Comparison of ENCODE assay signal across 8 cellular contexts in the genomic region with DNA sequence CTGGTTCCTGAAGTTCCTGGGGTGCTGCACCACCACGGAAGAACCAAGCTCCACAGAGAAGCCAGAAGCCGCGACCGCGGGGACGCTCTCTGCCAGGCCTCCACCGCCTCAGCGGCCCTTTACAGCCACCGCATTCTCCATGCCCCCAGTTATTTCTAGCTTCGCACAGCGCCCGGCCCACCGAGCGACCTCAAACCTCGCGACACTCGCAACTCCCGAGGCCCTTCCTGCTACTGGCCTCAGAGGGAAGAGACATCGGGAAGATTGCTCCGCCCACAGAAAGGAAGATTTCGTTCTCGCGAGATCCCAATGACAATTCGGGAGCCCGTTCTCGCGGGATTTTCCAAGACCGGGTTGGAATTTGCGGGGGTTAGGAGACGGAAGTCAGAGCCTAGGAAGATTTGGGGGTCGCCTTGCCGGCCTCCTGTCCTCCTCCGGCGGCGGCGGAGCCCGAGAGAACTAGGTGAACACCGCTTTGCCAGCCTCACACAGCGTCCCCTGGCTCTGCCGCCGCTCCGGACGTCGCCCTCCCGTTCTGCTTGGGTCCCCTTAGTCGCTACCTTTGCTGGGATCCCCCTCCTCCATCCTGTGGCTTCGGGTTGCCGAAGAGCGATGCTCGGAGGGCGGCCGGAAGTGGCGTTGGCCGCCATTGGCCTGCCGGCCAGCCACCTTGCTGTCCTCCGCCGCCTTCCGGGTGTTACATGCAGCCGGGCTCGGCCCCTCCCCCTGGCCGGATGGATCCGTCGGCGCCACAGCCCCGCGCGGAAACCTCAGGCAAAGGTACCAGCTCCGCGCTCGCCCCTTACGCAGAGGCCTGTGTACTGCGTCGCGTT. TPM values are rescaled to one million over a fixed set of nuclear protein-coding genes. Genes with fewer than 3 reads are reported as not detected.
DNase-seq lines count a peak whose midpoint lies in the region; ATAC-seq, FAIRE-seq and TF ChIP-seq lines count a peak whose summit lies in the region.

A gene with protein sequence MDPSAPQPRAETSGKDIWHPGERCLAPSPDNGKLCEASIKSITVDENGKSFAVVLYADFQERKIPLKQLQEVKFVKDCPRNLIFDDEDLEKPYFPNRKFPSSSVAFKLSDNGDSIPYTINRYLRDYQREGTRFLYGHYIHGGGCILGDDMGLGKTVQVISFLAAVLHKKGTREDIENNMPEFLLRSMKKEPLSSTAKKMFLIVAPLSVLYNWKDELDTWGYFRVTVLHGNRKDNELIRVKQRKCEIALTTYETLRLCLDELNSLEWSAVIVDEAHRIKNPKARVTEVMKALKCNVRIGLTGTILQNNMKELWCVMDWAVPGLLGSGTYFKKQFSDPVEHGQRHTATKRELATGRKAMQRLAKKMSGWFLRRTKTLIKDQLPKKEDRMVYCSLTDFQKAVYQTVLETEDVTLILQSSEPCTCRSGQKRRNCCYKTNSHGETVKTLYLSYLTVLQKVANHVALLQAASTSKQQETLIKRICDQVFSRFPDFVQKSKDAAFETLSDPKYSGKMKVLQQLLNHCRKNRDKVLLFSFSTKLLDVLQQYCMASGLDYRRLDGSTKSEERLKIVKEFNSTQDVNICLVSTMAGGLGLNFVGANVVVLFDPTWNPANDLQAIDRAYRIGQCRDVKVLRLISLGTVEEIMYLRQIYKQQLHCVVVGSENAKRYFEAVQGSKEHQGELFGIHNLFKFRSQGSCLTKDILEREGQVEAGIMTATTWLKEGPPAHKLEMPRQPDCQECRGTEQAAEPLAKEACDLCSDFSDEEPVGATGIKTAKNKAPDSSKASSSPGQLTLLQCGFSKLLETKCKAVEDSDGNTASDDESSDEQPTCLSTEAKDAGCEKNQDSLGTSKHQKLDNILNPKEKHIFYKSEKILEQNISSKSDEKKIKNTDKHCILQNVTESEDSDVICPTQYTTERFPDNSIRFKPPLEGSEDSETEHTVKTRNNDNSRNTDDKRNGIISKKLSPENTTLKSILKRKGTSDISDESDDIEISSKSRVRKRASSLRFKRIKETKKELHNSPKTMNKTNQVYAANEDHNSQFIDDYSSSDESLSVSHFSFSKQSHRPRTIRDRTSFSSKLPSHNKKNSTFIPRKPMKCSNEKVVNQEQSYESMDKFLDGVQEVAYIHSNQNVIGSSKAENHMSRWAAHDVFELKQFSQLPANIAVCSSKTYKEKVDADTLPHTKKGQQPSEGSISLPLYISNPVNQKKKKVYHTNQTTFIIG (N-terminal part only) (plus strand): TSS at position 387 of the 833 bp plus-strand sequence. CDS start 348 bp downstream, at position 735.

- WGBS in HepG2 (ENCODE audit: low lambda C conversion rate): 0% methylated on average over 18 of the region's 74 CpGs

- no peaks in the 10 kb centered on the region; the same call in 1 of the 2 replicates for H4K20me1 ChIP-seq in HepG2 (ENCODE audit: insufficient read depth, low read length)

- no peak within 1 kb of the TSS for H3K27ac Mint-ChIP-seq in CD8-positive, alpha-beta T cell

- H3K4me3 ChIP-seq in CD8-positive, alpha-beta T cell (ENCODE audit: low read depth, low read length): no peak within 1 kb of the TSS
- no peak within 1 kb of the TSS; a peak in 3 of 6 replicates for H3K4me3 ChIP-seq in HepG2 (replicated peaks in 1 of 3; ENCODE audit: insufficient read depth in 1 of 3, low read depth in 2 of 3, low read length in 3 of 3)

- DNase-seq in CD8-positive, alpha-beta T cell: peak; percentile 86 to 96 (median 91)
- DNase-seq in NCI-H82 (lab: John Stamatoyannopoulos, UW): peak; percentile 99
- DNase-seq in activated CD4-positive, alpha-beta T cell treated with anti-CD3 and anti-CD28 coated beads, Interleukin-2, amount 50 U/mL, for 4 hours: peak; percentile 84 to 87
- peak; percentile 99 for DNase-seq in dermis blood vessel endothelial cell
- DNase-seq in HepG2 (ENCODE audit: low spot score): peak; percentile 98
- peak; percentile 73 to 83 (median 81) for DNase-seq in stimulated activated CD4-positive, alpha-beta T cell treated with anti-CD3 and anti-CD28 coated beads, TNF-alpha, amount 100 ng/mL, for 1 hour (ENCODE audit: low read depth in 3 of 3, low spot score in 1 of 3)

- H3K27me3 ChIP-seq in CD8-positive, alpha-beta T cell (ENCODE audit: insufficient read depth, low read length): no peaks in the 10 kb centered on the region
- no peaks in the 10 kb centered on the region; a peak in 1 of 5 replicates for H3K27me3 ChIP-seq in HepG2 (ENCODE audit: control insufficient read depth in 1 of 2, insufficient read depth in 2 of 2, low read length in 2 of 2)

- H3K27me3 Mint-ChIP-seq in CD8-positive, alpha-beta T cell (ENCODE audit: low read depth): no peaks in the 10 kb centered on the region

- H3K27ac ChIP-seq in CD8-positive, alpha-beta T cell (ENCODE audit: low read depth, low read length): no peak within 1 kb of the TSS
- no peak within 1 kb of the TSS for H3K27ac ChIP-seq in HepG2 (ENCODE audit: extremely low read length, insufficient read depth, low read length)

- intact Hi-C loops in CD8-positive, alpha-beta T cell (cut with DNase I, micrococcal nuclease): loop anchor here (1.0 to 10.0 kb wide), 13 partner anchors 13 to 1539 kb away; a partner anchor contains a TSS
- intact Hi-C loops in HepG2 (cut with micrococcal nuclease; ENCODE audit: unreplicated experiment): loop anchor here (1.0 to 10.0 kb wide), 5 partner anchors 103 to 449 kb away; no protein-coding TSS in a partner anchor

- H3K9me3 Mint-ChIP-seq in CD8-positive, alpha-beta T cell: peaks cover 12% of the 10 kb centered on the region

- FAIRE-seq in HepG2 (lab: Jason Lieb, UNC): peak; percentile 61

- TF ChIP-seq POLR2A in HepG2 (IDR thresholded peaks at IDR 0.05; ENCODE audit: insufficient read depth in 1 of 2, low read depth in 2 of 2, low read length in 2 of 2): peak; percentile 91 to 95

- peaks cover 31% of the 10 kb centered on the region for H3K36me3 Mint-ChIP-seq in CD8-positive, alpha-beta T cell

- TF ChIP-seq CTCF in CD8-positive, alpha-beta T cell (IDR thresholded peaks at IDR 0.05): no peak
- peak; percentile 42 for TF ChIP-seq CTCF in HepG2 (CRISPR knock-in tag; IDR thresholded peaks at IDR 0.05)

- peaks cover 33% of the 10 kb centered on the region for H3K79me2 ChIP-seq in HepG2 (ENCODE audit: insufficient read depth, low read length)

- peak; percentile 71; the same call in 1 of the 2 replicates for TF ChIP-seq RAD21 in HepG2 (CRISPR knock-in tag; IDR thresholded peaks at IDR 0.05)

- no peak within 1 kb of the TSS for H3K4me3 Mint-ChIP-seq in CD8-positive, alpha-beta T cell

- H3K4me1 ChIP-seq in CD8-positive, alpha-beta T cell (ENCODE audit: insufficient read depth, low read length): peaks cover 25% of the 10 kb centered on the region
- peaks cover 21% of the 10 kb centered on the region for H3K4me1 ChIP-seq in HepG2 (ENCODE audit: insufficient read depth, low read length)

- H3K9ac ChIP-seq in HepG2 (ENCODE audit: insufficient read depth, low read depth, low read length): no peak within 1 kb of the TSS

- POLR2A ChIA-PET in CD8-positive, alpha-beta T cell (lab: Charles Lee): interaction anchor here (0.8 to 3.6 kb wide), 21 partner anchors 8 to 369 kb away, joined by 3 to 36 read pairs (median 4); no protein-coding TSS in a partner anchor
- POLR2A ChIA-PET in HepG2 (lab: Yijun Ruan, JAX): interaction anchor here (0.6 to 3.3 kb wide), 21 partner anchors 9 to 371 kb away, joined by 3 to 17 read pairs (median 3); no protein-coding TSS in a partner anchor

- H3K4me2 ChIP-seq in HepG2 (ENCODE audit: low read depth, low read length): peak within 1 kb of the TSS; percentile 89

- no peaks in the 10 kb centered on the region for H3K36me3 ChIP-seq in CD8-positive, alpha-beta T cell (ENCODE audit: insufficient read depth, low read length)
- no peaks in the 10 kb centered on the region; a peak in 1 of 5 replicates for H3K36me3 ChIP-seq in HepG2 (replicated peaks in 1 of 2; ENCODE audit: control insufficient read depth in 1 of 2, insufficient read depth in 2 of 2, low read length in 2 of 2)

- CTCF ChIA-PET in CD8-positive, alpha-beta T cell (lab: Charles Lee): interaction anchor here (0.8 to 1.6 kb wide), 5 partner anchors 13 to 185 kb away, joined by 3 to 6 read pairs (median 4); no protein-coding TSS in a partner anchor
- CTCF ChIA-PET in HepG2 (lab: Yijun Ruan, JAX; ENCODE audit: low intra/inter-chr PET ratio, low total read pairs): no interaction called here

- in situ Hi-C loops in HepG2 (cut with HindIII; ENCODE audit: extremely low pct_ligation_motif_present, low pct_unique_long_range_greater_than_20kb): no loop called here

- ATAC-seq in CD8-positive, alpha-beta T cell: peak; percentile 73
- ATAC-seq in GM19467 (IDR thresholded peaks at IDR 0.05; ENCODE audit: unreplicated experiment): peak; percentile 90
- ATAC-seq in HG03575 (IDR thresholded peaks at IDR 0.05; ENCODE audit: extremely low read depth, insufficient number of reproducible peaks, low FRiP score, unreplicated experiment): peak; percentile 43
- peak; percentile 95 for ATAC-seq in HepG2

- no peaks in the 10 kb centered on the region for H3K9me3 ChIP-seq in CD8-positive, alpha-beta T cell (ENCODE audit: low read length)
- no peaks in the 10 kb centered on the region for H3K9me3 ChIP-seq in HepG2 (ENCODE audit: low read length)

- peak in 1 of 2 experiments; percentile 17; a peak in 2 of 4 replicates for TF ChIP-seq EP300 in HepG2 (IDR thresholded peaks at IDR 0.05; ENCODE audit: low read depth in 2 of 2, low read length in 2 of 2)
- TF ChIP-seq EP300 in HepG2 (CRISPR knock-in tag; IDR thresholded peaks at IDR 0.05; ENCODE audit: borderline replicate concordance): peak; percentile 33; the same call in 1 of the 2 replicates

- no TSS peak for BruUV-seq in HepG2 (replicated peaks; lab: Mats Ljungman, UMichigan)

- H2AFZ ChIP-seq in HepG2 (ENCODE audit: low read length): peak within 1 kb of the TSS; percentile 49

- H3K4me1 Mint-ChIP-seq in CD8-positive, alpha-beta T cell (ENCODE audit: low read depth): peaks cover 38% of the 10 kb centered on the region

RNA-seq across cellular contexts. Expression of the gene that starts here (rescaled TPM):
- total RNA-seq in CD8-positive, alpha-beta T cell: 10 to 100 TPM; 32.9 to 33.4 TPM
- 70.1 and 77.0 TPM in 2 replicates for total RNA-seq in dermis blood vessel endothelial cell
- 45.9 and 63.0 TPM in 2 replicates for total RNA-seq in HepG2 (2016; rRNA removed; fragmentation: Illumina TruSeq; extraction: Trizol)
- 13.0 and 15.0 TPM in 2 replicates for total RNA-seq in HepG2 (2016; cell fraction: cytosol; rRNA removed; fragmentation: Illumina TruSeq; extraction: Trizol; ENCODE audit: low read depth)
- 41.3 and 61.0 TPM in 2 replicates for total RNA-seq in HepG2 (2016; cell fraction: insoluble cytoplasmic fraction; rRNA removed; fragmentation: Illumina TruSeq; extraction: Trizol)
- total RNA-seq in HepG2 (2016; cell fraction: membrane; rRNA removed; fragmentation: Illumina TruSeq; extraction: Trizol): 22.7 and 23.0 TPM in 2 replicates
- total RNA-seq in HepG2 (2016; cell fraction: nucleus; rRNA removed; fragmentation: Illumina TruSeq; extraction: Trizol): 60.4 and 64.9 TPM in 2 replicates
- 10.8 and 13.4 TPM in 2 replicates for polyA plus RNA-seq in HepG2 (2011; rRNA removed)
- 5.7 and 9.4 TPM in 2 replicates for polyA plus RNA-seq in HepG2 (2011; cell fraction: cytosol; rRNA removed)
- 14.0 and 14.2 TPM in 2 replicates for polyA plus RNA-seq in HepG2 (2011; cell fraction: nucleus; rRNA removed)
- polyA plus RNA-seq in HepG2 (2012): 10.8 and 17.3 TPM in 2 replicates
- polyA plus RNA-seq in HepG2 (2016; cell fraction: cytosol; fragmentation: Illumina TruSeq; extraction: Trizol; ENCODE audit: low read depth): 0.62 and 0.73 TPM in 2 replicates
- polyA plus RNA-seq in HepG2 (2016; cell fraction: insoluble cytoplasmic fraction; fragmentation: Illumina TruSeq; extraction: Trizol; ENCODE audit: low read depth): 19.5 and 20.2 TPM in 2 replicates
- polyA plus RNA-seq in HepG2 (2016; cell fraction: membrane; fragmentation: Illumina TruSeq; extraction: Trizol; ENCODE audit: low read depth): 1.6 and 2.1 TPM in 2 replicates
- polyA plus RNA-seq in HepG2 (2016; cell fraction: nucleus; fragmentation: Illumina TruSeq; extraction: Trizol; ENCODE audit: insufficient read depth, low read depth): 20.7 and 22.6 TPM in 2 replicates
- polyA minus RNA-seq in HepG2 (2011; rRNA and poly(A)+ RNA removed; ENCODE audit: low replicate concordance): 20.6 and 21.7 TPM in 2 replicates
- polyA minus RNA-seq in HepG2 (2011; cell fraction: cytosol; rRNA and poly(A)+ RNA removed): 31.4 and 41.6 TPM in 2 replicates
- 191 and 213 TPM in 2 replicates for polyA minus RNA-seq in HepG2 (2011; cell fraction: nucleus; rRNA and poly(A)+ RNA removed)

Comparison
In these comparisons a context has a peak if more than half of its experiments do, and no peak if none do; other contexts are left out.
1. ATAC-seq: peak in every context shown above with its lines; median percentile 95 in HepG2; 90 in GM19467; 73 in CD8-positive, alpha-beta T cell; 43 in HG03575.